Comparison of ENCODE assay signal across 10 cellular contexts in genomic region chr7:128867842-128868623, GRCh38. TPM values are rescaled to one million over a fixed set of nuclear protein-coding genes. Genes with fewer than 3 reads are reported as not detected.
DNase-seq lines count a peak whose midpoint lies in the region; ATAC-seq and TF ChIP-seq lines count a peak whose summit lies in the region.
"Had no signal": no experiment of that assay in that cellular context is flagged by ENCODE, and none has a peak within 500 bp of the region (broad histone marks: within the 10 kb centered on the region; RNA-seq: fewer than 3 reads in every experiment).

No MANE protein-coding gene starts in this region.

- intact Hi-C loops in ovary (cut with DNase I), result no loop called here

- peaks cover 49% of the 10 kb centered on the region for H3K27me3 Mint-ChIP-seq in WTC11 (ENCODE audit: low read depth)
- H3K27me3 Mint-ChIP-seq in naive B cell, result peaks cover 8 to 23% (median 14%) of the 10 kb centered on the region in 3 donors

- TF ChIP-seq POLR2A in ovary (IDR thresholded peaks at IDR 0.05), result no peak

- H3K4me1 Mint-ChIP-seq in WTC11 (peaks cover 24% of the 10 kb centered on the region), naive B cell (peaks cover 34 to 53% (median 47%) of the 10 kb centered on the region in 3 donors)

- H3K27ac Mint-ChIP-seq in WTC11, result no peak overlapping the region
- H3K27ac Mint-ChIP-seq in naive B cell, result peak overlapping the region in 2 of 6 donors; percentile 62 to 80
- H3K27ac Mint-ChIP-seq: memory B cell had no signal

- no peak overlapping the region for H3K4me3 ChIP-seq in ovary

- DNase-seq in Daoy (ENCODE audit: low read depth) (peak; percentile 57), NCI-H2029 treated with DMSO at 0.1 percent for 48 hours (lab: John Stamatoyannopoulos, UW) (peak; percentile 72), WTC11 (ENCODE audit: low spot score) (no peak), naive B cell (no peak), SIG-M5 (lab: John Stamatoyannopoulos, UW) (no peak), HuH-7.5 (ENCODE audit: low spot score) (no peak), ovary (no peak)
- DNase-seq: stimulated activated CD4-positive, alpha-beta T cell treated with anti-CD3 and anti-CD28 coated beads, Interleukin-4, amount 100 ng/mL, for 1 hour had no signal

- H3K9me3 ChIP-seq in ovary, result no peaks in the 10 kb centered on the region

- H3K4me3 Mint-ChIP-seq in WTC11 (peak overlapping the region; percentile 66), naive B cell (peak overlapping the region; percentile 9 to 86 (median 61))

- no peak overlapping the region for H3K27ac ChIP-seq in ovary

- H3K36me3 Mint-ChIP-seq in WTC11, result peaks cover 9% of the 10 kb centered on the region
- peaks cover 0 to 21% of the 10 kb centered on the region in 2 donors for H3K36me3 Mint-ChIP-seq in naive B cell

- ATAC-seq in WTC11, result no peak
- ATAC-seq in naive B cell (ENCODE audit: low read depth in 2 of 2), result no peak
- no peak for ATAC-seq in GM18909 (IDR thresholded peaks at IDR 0.05; ENCODE audit: poor library complexity, unreplicated experiment)

- H3K4me1 ChIP-seq in ovary (ENCODE audit: insufficient read depth), result peaks cover 9% of the 10 kb centered on the region

- H3K9me3 Mint-ChIP-seq in WTC11 (no peaks in the 10 kb centered on the region), naive B cell (no peaks in the 10 kb centered on the region)
- H3K9me3 Mint-ChIP-seq: memory B cell had no signal

- WGBS in ovary, 3 donors, result 73 to 80% (median 76%) methylated on average over 11 of the region's 11 CpGs

- CTCF ChIA-PET in WTC11 (lab: Charles Lee), result interaction anchor here (0.9 to 4.5 kb wide), 10 partner anchors 8 to 394 kb away, joined by 3 to 44 read pairs (median 7); no protein-coding TSS in a partner anchor

- POLR2A ChIA-PET in WTC11 (lab: Charles Lee), result interaction anchor here (0.9 to 1.0 kb wide), 3 partner anchors 16 to 37 kb away, joined by 3 to 4 read pairs (median 3); no protein-coding TSS in a partner anchor

- H3K36me3 ChIP-seq in ovary, result no peaks in the 10 kb centered on the region

- H3K27me3 ChIP-seq in ovary, result no peaks in the 10 kb centered on the region

- TF ChIP-seq CTCF in WTC11 (IDR thresholded peaks at IDR 0.05) (no peak), ovary (IDR thresholded peaks at IDR 0.05) (no peak)

- TF ChIP-seq EP300 in ovary (IDR thresholded peaks at IDR 0.05), result no peak

TF ChIP-seq in WTC11, 78 proteins besides CTCF, POLR2A, EP300 and RAD21:
- 0 out of 2 replicates have a peak, but pooled peaks have one; percentile 29 for TF ChIP-seq ZNF423 (CRISPR knock-in tag; IDR thresholded peaks at IDR 0.05)
- no peak for TF ChIP-seq E2F1 (CRISPR knock-in tag; IDR thresholded peaks at IDR 0.05)
- TF ChIP-seq NFYB (CRISPR knock-in tag; conservative IDR thresholded peaks at IDR 0.05; ENCODE audit: low read depth), result peak; percentile 55

RNA-seq across cellular contexts. Expression of gene ATP6V1F, which starts 5.4 kb away (rescaled TPM):
- 103 and 130 TPM in 2 replicates for total RNA-seq in Daoy (2014; rRNA removed; shearing (Covaris generic))
- 117 to 121 TPM (median 120 TPM) in 3 replicates for total RNA-seq in WTC11 (2021)
- 100 to 1,000 TPM; 341 to 599 (median 381) TPM for polyA plus RNA-seq in naive B cell (ENCODE audit: low read depth in 6 of 6)
- 100 to 1,000 TPM in 1 of 7 donors, 10 to 100 TPM in 6; 57.3 to 108 (median 85.0) TPM for total RNA-seq in ovary
- polyA plus RNA-seq in ovary, result 100 to 1,000 TPM in 1 of 2 donors, 10 to 100 TPM in 1; 98.2 to 128 TPM

RNA-seq across cellular contexts. Expression of gene FLNC, which starts 37.8 kb away (rescaled TPM):
- total RNA-seq in Daoy (2014; rRNA removed; shearing (Covaris generic)), result 67.5 and 81.1 TPM in 2 replicates
- 6.3 to 8.0 TPM (median 6.8 TPM) in 3 replicates for total RNA-seq in WTC11 (2021)
- not detected for polyA plus RNA-seq in naive B cell (ENCODE audit: low read depth in 6 of 6)
- 10 to 100 TPM in 6 of 7 donors, 1 to 10 TPM in 1; 8.0 to 51.2 (median 17.3) TPM for total RNA-seq in ovary
- polyA plus RNA-seq in ovary, result 1 to 10 TPM; 6.5 to 6.8 TPM

RNA-seq across cellular contexts. Expression of gene KCP, which starts 42.5 kb away (rescaled TPM):
- 0.06 and 0.48 TPM in 2 replicates for total RNA-seq in Daoy (2014; rRNA removed; shearing (Covaris generic))
- total RNA-seq in WTC11 (2021) (2.5 to 2.9 TPM (median 2.7 TPM) in 3 replicates), ovary (1 to 10 TPM in 1 of 7 donors, under 1 TPM in 3, not detected in 3; 0.15 to 1.8 (median 0.21) TPM)
- polyA plus RNA-seq in naive B cell (ENCODE audit: low read depth in 6 of 6) (under 1 TPM in 4 of 6 donors, not detected in 2; 0.29 to 0.78 (median 0.37) TPM), ovary (under 1 TPM in 1 of 2 donors, not detected in 1; 0.05 TPM)

Comparison
In these comparisons a context has a peak if more than half of its experiments do, and no peak if none do; other contexts are left out.
1. DNase-seq: peak in Daoy (single experiment) and NCI-H2029 treated with DMSO at 0.1 percent for 48 hours (single experiment); none in WTC11 (single experiment), naive B cell (single experiment), SIG-M5 (single experiment), HuH-7.5 (single experiment) and ovary (0 of 5).